ENCODE assay signal across 1 cellular context in genomic region chr14:23320584-23321571, GRCh38.
A peak's percentile ranks its signal among the peaks of the same experiment; 100 is the strongest.
TF ChIP-seq lines count a peak whose summit lies in the region.

PABPN1 (plus strand) TSS chr14:23321457; CDS start chr14:23321470, 13 bp downstream.

TF ChIP-seq in GM12878, 131 proteins besides CTCF, POLR2A, EP300 and RAD21 (continued from another document):
- TF ChIP-seq, protein P1, sequence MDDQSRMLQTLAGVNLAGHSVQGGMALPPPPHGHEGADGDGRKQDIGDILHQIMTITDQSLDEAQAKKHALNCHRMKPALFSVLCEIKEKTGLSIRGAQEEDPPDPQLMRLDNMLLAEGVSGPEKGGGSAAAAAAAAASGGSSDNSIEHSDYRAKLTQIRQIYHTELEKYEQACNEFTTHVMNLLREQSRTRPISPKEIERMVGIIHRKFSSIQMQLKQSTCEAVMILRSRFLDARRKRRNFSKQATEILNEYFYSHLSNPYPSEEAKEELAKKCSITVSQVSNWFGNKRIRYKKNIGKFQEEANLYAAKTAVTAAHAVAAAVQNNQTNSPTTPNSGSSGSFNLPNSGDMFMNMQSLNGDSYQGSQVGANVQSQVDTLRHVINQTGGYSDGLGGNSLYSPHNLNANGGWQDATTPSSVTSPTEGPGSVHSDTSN (IDR thresholded peaks at IDR 0.05; ENCODE audit: insufficient replicate concordance, low read depth, low read length), result peak; percentile 99
- TF ChIP-seq SIX5 (IDR thresholded peaks at IDR 0.05; ENCODE audit: low read depth, low read length, severe bottlenecking) (no peak), SUPT20H (IDR thresholded peaks at IDR 0.05; ENCODE audit: borderline replicate concordance, control insufficient read depth, low read depth, low read length) (no peak), NRF1 (conservative IDR thresholded peaks at IDR 0.05; ENCODE audit: low read depth, low read length) (no peak; the same call in 1 of the 2 replicates), ZNF384 (IDR thresholded peaks at IDR 0.05; ENCODE audit: borderline replicate concordance, low read depth, low read length) (no peak), KLF5 (IDR thresholded peaks at IDR 0.05; ENCODE audit: partially characterized antibody) (peak; percentile 94), BACH1 (IDR thresholded peaks at IDR 0.05; ENCODE audit: borderline replicate concordance) (peak; percentile 99), SMARCA5 (IDR thresholded peaks at IDR 0.05) (no peak), ZNF622 (IDR thresholded peaks at IDR 0.05) (no peak)
